In the genomic region with DNA sequence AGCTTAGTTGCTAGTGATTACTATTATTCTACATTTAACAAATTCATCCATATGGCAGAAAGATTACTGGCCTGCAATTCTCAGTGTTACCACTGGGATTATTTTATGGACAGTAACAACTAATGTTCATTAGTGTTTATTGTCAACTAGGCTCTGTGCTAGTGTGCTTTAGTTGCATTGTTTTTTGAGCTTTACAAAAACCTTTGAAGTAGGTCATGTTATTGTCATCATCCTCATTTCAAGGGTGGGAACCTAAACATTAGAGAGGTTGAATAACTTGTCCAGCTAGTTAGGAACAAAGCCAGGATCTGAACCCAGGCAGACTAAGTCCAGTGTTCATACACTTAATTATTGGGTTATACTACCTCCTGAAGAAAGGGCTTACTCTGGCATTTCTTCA, we compare ENCODE assay signal across 10 cellular contexts. TPM values are rescaled to one million over a fixed set of nuclear protein-coding genes. Genes with fewer than 3 reads are reported as not detected.
DNase-seq lines count a peak whose midpoint lies in the region; ATAC-seq and TF ChIP-seq lines count a peak whose summit lies in the region.
"Had no signal": no experiment of that assay in that cellular context is flagged by ENCODE, and none has a peak within 500 bp of the region (broad histone marks: within the 10 kb centered on the region; RNA-seq: fewer than 3 reads in every experiment).

No MANE protein-coding gene starts in this region.

- POLR2A ChIA-PET in BJ (lab: Charles Lee), result no interaction called here

- TF ChIP-seq EP300 in suprapubic skin (IDR thresholded peaks at IDR 0.05), result no peak

- CTCF ChIA-PET in BJ (lab: Yijun Ruan, JAX), result interaction anchor here (0.7 to 3.1 kb wide), 6 partner anchors 11 to 67 kb away, joined by 3 to 10 read pairs (median 4); a partner anchor contains a TSS

- H3K27me3 ChIP-seq in BJ (ENCODE audit: control insufficient read depth, insufficient read depth, low read length) (no peaks in the 10 kb centered on the region), suprapubic skin (no peaks in the 10 kb centered on the region)

- no peak for TF ChIP-seq POLR2A in suprapubic skin (IDR thresholded peaks at IDR 0.05)

- no peak overlapping the region for H3K27ac ChIP-seq in suprapubic skin

- no peaks in the 10 kb centered on the region for H3K4me1 ChIP-seq in suprapubic skin

- TF ChIP-seq CTCF in BJ (IDR thresholded peaks at IDR 0.05; ENCODE audit: insufficient read depth, low read depth, low read length) (peak; percentile 15; the same call in 1 of the 2 replicates), suprapubic skin (IDR thresholded peaks at IDR 0.05) (peak in 1 of 2 donors; percentile 34)

- ATAC-seq in GM19351 (IDR thresholded peaks at IDR 0.05; ENCODE audit: unreplicated experiment) (peak; percentile 83), left colon (no peak)
- ATAC-seq: T-helper 17 cell had no signal

- intact Hi-C loops in left colon (cut with DNase I, micrococcal nuclease), result no loop called here

- H3K36me3 ChIP-seq in BJ (ENCODE audit: control insufficient read depth, insufficient read depth, low read length) (no peaks in the 10 kb centered on the region), suprapubic skin (no peaks in the 10 kb centered on the region)

- H3K9me3 ChIP-seq in suprapubic skin, result no peaks in the 10 kb centered on the region

- no peak for DNase-seq in BJ (ENCODE audit: low read depth)
- DNase-seq in NCI-H748 (lab: John Stamatoyannopoulos, UW; ENCODE audit: unreplicated experiment), result peak; percentile 49
- peak; percentile 8 for DNase-seq in germinal center (ENCODE audit: low spot score)
- DNase-seq in NCI-H1930 (lab: John Stamatoyannopoulos, UW), result no peak
- DNase-seq in suprapubic skin (ENCODE audit: low spot score in 2 of 2), result no peak
- DNase-seq in left colon, result no peak
- no peak for DNase-seq in AG20443 (ENCODE audit: low spot score)
- DNase-seq: anterior cingulate cortex, T-helper 17 cell had no signal

- H3K4me3 ChIP-seq in BJ (ENCODE audit: low read depth, low read length), result no peak overlapping the region
- H3K4me3 ChIP-seq in suprapubic skin, result no peak overlapping the region

RNA-seq across cellular contexts. Expression of a gene that starts 27.8 kb away (rescaled TPM):
- polyA plus RNA-seq in BJ (2011; rRNA removed), result 3.9 and 8.0 TPM in 2 replicates
- polyA minus RNA-seq in BJ (2011; rRNA and poly(A)+ RNA removed), result 10.7 TPM in 2 replicates
- total RNA-seq in suprapubic skin (10 to 100 TPM; 17.6 to 42.6 (median 21.7) TPM), left colon (10 to 100 TPM; 31.0 to 31.9 TPM)

Comparison
In these comparisons a context has a peak if more than half of its experiments do, and no peak if none do; other contexts are left out.
1. DNase-seq: peak in NCI-H748 (single experiment) and germinal center (single experiment); none in BJ (single experiment), NCI-H1930 (0 of 2), suprapubic skin (0 of 2), left colon (0 of 2) and AG20443 (single experiment).